ENCODE assay signal across 36 cellular contexts in the genomic region with DNA sequence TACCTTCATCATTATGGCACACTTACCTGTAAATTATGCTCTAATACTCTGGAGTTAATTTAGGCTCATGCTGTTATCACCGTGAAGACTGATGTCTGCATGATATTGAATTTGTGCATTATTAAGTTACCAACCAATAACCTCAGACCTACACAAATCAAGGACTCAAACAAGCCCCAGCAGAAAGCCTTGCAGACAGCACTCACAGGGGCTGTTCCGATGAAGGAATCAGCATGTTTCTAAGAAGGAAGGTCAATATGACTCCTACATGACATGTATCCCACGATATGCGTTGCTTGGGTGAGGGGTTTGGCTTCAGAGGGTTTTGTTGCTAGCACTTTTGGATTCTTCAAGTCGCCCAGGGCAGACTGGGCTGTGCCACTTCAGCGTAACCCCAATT.
"Had no signal": no experiment of that assay in that cellular context is flagged by ENCODE, and none has a peak within 500 bp of the region (broad histone marks: within the 10 kb centered on the region; RNA-seq: fewer than 3 reads in every experiment).

No MANE protein-coding gene starts in this region.

- H3K9me3 Mint-ChIP-seq: activated CD4-positive, alpha-beta memory T cell treated with anti-CD3 and anti-CD28 coated beads for 36 hours; activated CD4-positive, alpha-beta T cell treated with anti-CD3 and anti-CD28 coated beads, Interleukin-2, amount 10 ng/mL, durations not matched to agents 24 days and 14 days; activated naive CD4-positive, alpha-beta T cell treated with anti-CD3 and anti-CD28 coated beads for 36 hours; activated naive CD4-positive, alpha-beta T cell treated with anti-CD3 and anti-CD28 coated beads, Interleukin-2, amount 50 U/mL, for 24 hours; activated naive CD8-positive, alpha-beta T cell treated with anti-CD3 and anti-CD28 coated beads, Interleukin-2, amount 50 U/mL, for 24 hours; brain had no signal

- H3K27ac ChIP-seq: adrenal gland, breast epithelium, cardiac muscle cell, colonic mucosa, esophagus muscularis mucosa, foreskin keratinocyte, gastrocnemius medialis, heart left ventricle had no signal

- H3K36me3 Mint-ChIP-seq: activated CD4-positive, alpha-beta memory T cell treated with anti-CD3 and anti-CD28 coated beads for 36 hours; activated CD8-positive, alpha-beta memory T cell treated with anti-CD3 and anti-CD28 coated beads, Interleukin-2, amount 10 ng/mL, durations not matched to agents 7 days and 5 days; activated naive CD4-positive, alpha-beta T cell treated with anti-CD3 and anti-CD28 coated beads, Interleukin-2, amount 50 U/mL, for 24 hours; activated naive CD8-positive, alpha-beta T cell treated with anti-CD3 and anti-CD28 coated beads for 36 hours; brain had no signal

- DNase-seq: activated CD4-positive, alpha-beta memory T cell treated with anti-CD3 and anti-CD28 coated beads for 36 hours; activated CD4-positive, alpha-beta T cell treated with anti-CD3 and anti-CD28 coated beads for 36 hours; activated CD4-positive, alpha-beta T cell treated with anti-CD3 and anti-CD28 coated beads, Interleukin-2, amount 10 ng/mL, durations not matched to agents 24 days and 14 days; activated CD4-positive, CD25-positive, alpha-beta regulatory T cell; activated CD4-positive, CD25-positive, alpha-beta regulatory T cell treated with anti-CD3 and anti-CD28 coated beads, Interleukin-2, amount 50 U/mL, for 72 hours; activated CD8-positive, alpha-beta memory T cell treated with anti-CD3 and anti-CD28 coated beads, Interleukin-2, amount 10 ng/mL, durations not matched to agents 7 days and 5 days; activated CD8-positive, alpha-beta memory T cell treated with anti-CD3 and anti-CD28 coated beads, Interleukin-2, amount 50 U/mL, for 4 hours; activated CD8-positive, alpha-beta T cell treated with anti-CD3 and anti-CD28 coated beads, Interleukin-2, amount 10 ng/mL, durations not matched to agents 7 days and 5 days; activated effector memory CD4-positive, alpha-beta T cell treated with anti-CD3 and anti-CD28 coated beads, Interleukin-2, amount 50 U/mL, for 16 hours; activated naive CD4-positive, alpha-beta T cell treated with anti-CD3 and anti-CD28 coated beads for 36 hours; activated naive CD8-positive, alpha-beta T cell treated with anti-CD3 and anti-CD28 coated beads for 36 hours; activated naive CD8-positive, alpha-beta T cell treated with anti-CD3 and anti-CD28 coated beads, Interleukin-2, amount 50 U/mL, for 24 hours; activated T-cell treated with anti-CD3 and anti-CD28 coated beads, Interleukin-2, amount 50 U/mL, for 1 hour; activated T-cell treated with anti-CD3 and anti-CD28 coated beads, Interleukin-2, amount 50 U/mL, for 48 hours; adrenal gland; amygdala; aorta; central memory CD4-positive, alpha-beta T cell; cerebellar nuclear complex; colonic mucosa; effector CD8-positive, alpha-beta T cell; foreskin keratinocyte; gastrocnemius medialis; glutamatergic neuron; heart left ventricle; T-helper 1 cell; T-helper 17 cell; T1000 had no signal

- H3K27me3 ChIP-seq: adrenal gland, breast epithelium, cardiac muscle cell, colonic mucosa, esophagus muscularis mucosa, foreskin keratinocyte, gastrocnemius medialis, heart left ventricle had no signal

- H3K9me3 ChIP-seq: adrenal gland, breast epithelium, colonic mucosa, esophagus muscularis mucosa, gastrocnemius medialis, heart left ventricle had no signal

- H3K4me1 ChIP-seq: adrenal gland, breast epithelium, colonic mucosa, esophagus muscularis mucosa, foreskin keratinocyte, gastrocnemius medialis, heart left ventricle had no signal

- H3K4me3 ChIP-seq: adrenal gland, breast epithelium, cardiac muscle cell, colonic mucosa, esophagus muscularis mucosa, gastrocnemius medialis, heart left ventricle had no signal

- H3K36me3 ChIP-seq: adrenal gland, breast epithelium, cardiac muscle cell, colonic mucosa, esophagus muscularis mucosa, gastrocnemius medialis, heart left ventricle had no signal

- H3K27ac Mint-ChIP-seq: activated CD4-positive, alpha-beta memory T cell treated with anti-CD3 and anti-CD28 coated beads for 36 hours; activated CD4-positive, alpha-beta T cell treated with anti-CD3 and anti-CD28 coated beads for 36 hours; activated CD4-positive, alpha-beta T cell treated with anti-CD3 and anti-CD28 coated beads, Interleukin-2, amount 10 ng/mL, durations not matched to agents 24 days and 14 days; activated CD8-positive, alpha-beta memory T cell treated with anti-CD3 and anti-CD28 coated beads, Interleukin-2, amount 10 ng/mL, durations not matched to agents 7 days and 5 days; activated CD8-positive, alpha-beta T cell treated with anti-CD3 and anti-CD28 coated beads, Interleukin-2, amount 10 ng/mL, durations not matched to agents 7 days and 5 days; activated naive CD4-positive, alpha-beta T cell treated with anti-CD3 and anti-CD28 coated beads for 36 hours; activated naive CD4-positive, alpha-beta T cell treated with anti-CD3 and anti-CD28 coated beads, Interleukin-2, amount 50 U/mL, for 24 hours; activated naive CD8-positive, alpha-beta T cell treated with anti-CD3 and anti-CD28 coated beads for 36 hours; activated naive CD8-positive, alpha-beta T cell treated with anti-CD3 and anti-CD28 coated beads, Interleukin-2, amount 50 U/mL, for 24 hours; activated T-helper 1 cell treated with anti-CD3 and anti-CD28 coated beads, Interleukin-12 subunit alpha, Interleukin-12 subunit beta, Interleukin-2, Interleukin-4 antibody, amounts not matched to agents 30 ng/mL and 10 ng/mL and 1 ng/mL, durations not matched to agents 14 hours and 24 hours and 36 hours; activated T-helper 2 cell treated with anti-CD3 and anti-CD28 coated beads, Interferon-gamma antibody, Interleukin-2, Interleukin-4, amounts not matched to agents 10 μg/mL and 5 μg/mL and 100 μg/mL, durations not matched to agents 14 hours and 24 hours and 36 hours; brain; T-helper 17 cell; T-helper 2 cell treated with Interferon-gamma antibody and Interleukin-4, amounts not matched to agents 5 μg/mL and 100 μg/mL, for 36 hours had no signal

- H3K27me3 Mint-ChIP-seq: activated CD4-positive, alpha-beta memory T cell treated with anti-CD3 and anti-CD28 coated beads for 36 hours; activated CD4-positive, alpha-beta T cell treated with anti-CD3 and anti-CD28 coated beads for 36 hours; activated CD4-positive, alpha-beta T cell treated with anti-CD3 and anti-CD28 coated beads, Interleukin-2, amount 10 ng/mL, durations not matched to agents 24 days and 14 days; activated CD8-positive, alpha-beta memory T cell treated with anti-CD3 and anti-CD28 coated beads, Interleukin-2, amount 10 ng/mL, durations not matched to agents 7 days and 5 days; activated naive CD4-positive, alpha-beta T cell treated with anti-CD3 and anti-CD28 coated beads, Interleukin-2, amount 50 U/mL, for 24 hours; activated naive CD8-positive, alpha-beta T cell treated with anti-CD3 and anti-CD28 coated beads for 36 hours; activated naive CD8-positive, alpha-beta T cell treated with anti-CD3 and anti-CD28 coated beads, Interleukin-2, amount 50 U/mL, for 24 hours; brain; T-helper 17 cell had no signal

- ATAC-seq: activated CD4-positive, alpha-beta T cell treated with anti-CD3 and anti-CD28 coated beads for 36 hours; activated CD8-positive, alpha-beta memory T cell treated with anti-CD3 and anti-CD28 coated beads, Interleukin-2, amount 10 ng/mL, durations not matched to agents 7 days and 5 days; activated CD8-positive, alpha-beta T cell treated with anti-CD3 and anti-CD28 coated beads, Interleukin-2, amount 10 ng/mL, durations not matched to agents 7 days and 5 days; activated naive CD8-positive, alpha-beta T cell treated with anti-CD3 and anti-CD28 coated beads, Interleukin-2, amount 50 U/mL, for 24 hours; foreskin keratinocyte; gastrocnemius medialis; heart left ventricle; T-helper 17 cell had no signal

- H3K4me1 Mint-ChIP-seq: activated CD4-positive, alpha-beta T cell treated with anti-CD3 and anti-CD28 coated beads for 36 hours; activated CD4-positive, alpha-beta T cell treated with anti-CD3 and anti-CD28 coated beads, Interleukin-2, amount 10 ng/mL, durations not matched to agents 24 days and 14 days; activated CD8-positive, alpha-beta memory T cell treated with anti-CD3 and anti-CD28 coated beads, Interleukin-2, amount 10 ng/mL, durations not matched to agents 7 days and 5 days; activated naive CD4-positive, alpha-beta T cell treated with anti-CD3 and anti-CD28 coated beads, Interleukin-2, amount 50 U/mL, for 24 hours; activated naive CD8-positive, alpha-beta T cell treated with anti-CD3 and anti-CD28 coated beads for 36 hours; activated naive CD8-positive, alpha-beta T cell treated with anti-CD3 and anti-CD28 coated beads, Interleukin-2, amount 50 U/mL, for 24 hours; T-helper 17 cell had no signal

- H3K4me3 Mint-ChIP-seq: activated CD4-positive, alpha-beta memory T cell treated with anti-CD3 and anti-CD28 coated beads for 36 hours; activated CD4-positive, alpha-beta T cell treated with anti-CD3 and anti-CD28 coated beads for 36 hours; activated CD4-positive, alpha-beta T cell treated with anti-CD3 and anti-CD28 coated beads, Interleukin-2, amount 10 ng/mL, durations not matched to agents 24 days and 14 days; activated CD8-positive, alpha-beta memory T cell treated with anti-CD3 and anti-CD28 coated beads, Interleukin-2, amount 10 ng/mL, durations not matched to agents 7 days and 5 days; activated CD8-positive, alpha-beta T cell treated with anti-CD3 and anti-CD28 coated beads, Interleukin-2, amount 10 ng/mL, durations not matched to agents 7 days and 5 days; activated naive CD4-positive, alpha-beta T cell treated with anti-CD3 and anti-CD28 coated beads for 36 hours; activated naive CD4-positive, alpha-beta T cell treated with anti-CD3 and anti-CD28 coated beads, Interleukin-2, amount 50 U/mL, for 24 hours; activated naive CD8-positive, alpha-beta T cell treated with anti-CD3 and anti-CD28 coated beads for 36 hours; activated naive CD8-positive, alpha-beta T cell treated with anti-CD3 and anti-CD28 coated beads, Interleukin-2, amount 50 U/mL, for 24 hours; activated T-helper 1 cell treated with anti-CD3 and anti-CD28 coated beads, Interleukin-12 subunit alpha, Interleukin-12 subunit beta, Interleukin-2, Interleukin-4 antibody, amounts not matched to agents 30 ng/mL and 10 ng/mL and 1 ng/mL, durations not matched to agents 14 hours and 24 hours and 36 hours; brain; T-helper 17 cell; T-helper 2 cell treated with Interferon-gamma antibody and Interleukin-4, amounts not matched to agents 5 μg/mL and 100 μg/mL, for 36 hours had no signal
